21 cellular contexts compared by ENCODE assay signal in the genomic region with DNA sequence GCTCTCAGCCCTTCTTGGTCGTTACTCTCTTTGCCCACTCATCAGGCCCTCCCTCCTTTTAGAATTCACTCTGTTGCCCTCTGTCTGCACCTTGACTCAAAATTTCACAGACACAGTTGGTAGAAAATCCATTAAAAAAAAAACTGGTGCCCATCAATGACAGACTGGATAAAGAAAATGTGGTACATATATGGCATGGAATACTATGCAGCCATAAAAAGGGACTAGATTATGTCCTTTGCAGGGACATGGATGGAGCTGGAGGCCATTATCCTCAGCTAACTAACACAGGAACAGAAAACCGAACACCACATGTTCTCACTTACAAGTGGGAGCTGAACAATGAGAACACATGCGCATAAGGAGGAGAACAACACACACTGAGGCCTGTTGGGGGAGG.
"Had no signal": no experiment of that assay in that cellular context is flagged by ENCODE, and none has a peak within 500 bp of the region (broad histone marks: within the 10 kb centered on the region; RNA-seq: fewer than 3 reads in every experiment).

No MANE protein-coding gene starts in this region.

- DNase-seq: dermis blood vessel endothelial cell; dorsolateral prefrontal cortex; effector CD4-positive, alpha-beta T cell; effector memory CD4-positive, alpha-beta T cell; foreskin keratinocyte; heart left ventricle; hypothalamus; immature natural killer cell; islet precursor cell; kidney; kidney glomerular epithelial cell; left colon; left ventricle myocardium superior; lower lobe of right lung; mesenchymal stem cell; mucosa of descending colon had no signal

- H3K4me2 ChIP-seq: hepatocyte had no signal

- H3K4me3 ChIP-seq: coronary artery, dorsolateral prefrontal cortex, esophagus muscularis mucosa, gastroesophageal sphincter, heart left ventricle, hepatocyte, lower lobe of right lung, mucosa of descending colon had no signal

- H2AFZ ChIP-seq: hepatocyte had no signal

- H3K9me3 ChIP-seq: lower lobe of right lung had no signal

- H3K79me2 ChIP-seq: hepatocyte had no signal

- ATAC-seq: foreskin keratinocyte, gastroesophageal sphincter, heart left ventricle, left colon, left lobe of liver, left ventricle myocardium superior, mucosa of descending colon had no signal

- H3K36me3 ChIP-seq: esophagus muscularis mucosa, gastroesophageal sphincter, heart left ventricle, lower lobe of right lung had no signal

- H3K27ac ChIP-seq: coronary artery, dorsolateral prefrontal cortex, esophagus muscularis mucosa, foreskin keratinocyte, gastroesophageal sphincter, heart left ventricle, hepatocyte, lower lobe of right lung had no signal

- H3K27me3 ChIP-seq: esophagus muscularis mucosa, gastroesophageal sphincter, hepatocyte had no signal

- H3K4me1 ChIP-seq: esophagus muscularis mucosa, foreskin keratinocyte, gastroesophageal sphincter, heart left ventricle, lower lobe of right lung had no signal
